16 cellular contexts compared by ENCODE assay signal in genomic region chr13:93289842-93290241, GRCh38.
DNase-seq lines count a peak whose midpoint lies in the region; ATAC-seq, FAIRE-seq and TF ChIP-seq lines count a peak whose summit lies in the region.
"Had no signal": no experiment of that assay in that cellular context is flagged by ENCODE, and none has a peak within 500 bp of the region (broad histone marks: within the 10 kb centered on the region; RNA-seq: fewer than 3 reads in every experiment).

No MANE protein-coding gene starts in this region.

- H3K9me2 ChIP-seq in GM23248 (ENCODE audit: insufficient read depth): no peaks in the 10 kb centered on the region

- H3K4me3 ChIP-seq in A549: no peak overlapping the region
- H3K4me3 ChIP-seq in GM23248: no peak overlapping the region
- H3K4me3 ChIP-seq: MG63, PC-9 had no signal

- H4K20me1 ChIP-seq in GM23248 (ENCODE audit: insufficient read depth): no peaks in the 10 kb centered on the region

- H3K27me3 ChIP-seq in GM23248 (replicated peaks; ENCODE audit: insufficient read depth): no peaks in the 10 kb centered on the region
- H3K27me3 ChIP-seq: MG63 had no signal

- no peak for TF ChIP-seq RAD21 in A549 (conservative IDR thresholded peaks at IDR 0.05 in 1 of 2, IDR thresholded peaks at IDR 0.05 in 1 of 2)

- no peak for DNase-seq in A549 (ENCODE audit: low read depth in 1 of 2, low spot score in 1 of 2)
- DNase-seq in GM23248: peak; percentile 16
- no peak for DNase-seq in RCC 7860 (ENCODE audit: low spot score)
- DNase-seq in kidney tubule cell (ENCODE audit: low spot score): peak; percentile 50
- no peak for DNase-seq in activated CD4-positive, alpha-beta T cell treated with anti-CD3 and anti-CD28 coated beads, Interleukin-2, amount 50 U/mL, for 48 hours
- no peak for DNase-seq in cerebellar nuclear complex (lab: John Stamatoyannopoulos, UW)
- DNase-seq: CD4-positive, alpha-beta T cell; Kasumi-1; MG63; NCI-H1092; NCI-H1436 treated with DMSO at 0.1 percent for 48 hours; NCI-H2081 treated with DMSO at 0.1 percent for 48 hours; NCI-H524; PC-9 had no signal

- CTCF ChIA-PET in A549 (lab: Yijun Ruan, JAX): no interaction called here

- TF ChIP-seq EP300 in A549 (IDR thresholded peaks at IDR 0.05): no peak

- FAIRE-seq in A549 (lab: Jason Lieb, UNC) (no peak), RCC 7860 (lab: Jason Lieb, UNC) (peak; percentile 63)
- FAIRE-seq: HTR-8/SVneo had no signal

- in situ Hi-C loops in GM23248 (cut with MboI): no loop called here

- H2AFZ ChIP-seq in GM23248: no peak overlapping the region
- H2AFZ ChIP-seq: PC-9 had no signal

- H3K27ac ChIP-seq in A549 (no peak overlapping the region), GM23248 (no peak overlapping the region)
- H3K27ac ChIP-seq: PC-9 had no signal

- H3K9me3 ChIP-seq in A549 (no peaks in the 10 kb centered on the region), GM23248 (ENCODE audit: low read depth) (no peaks in the 10 kb centered on the region)
- H3K9me3 ChIP-seq: MG63 had no signal

- H3K36me3 ChIP-seq in GM23248 (ENCODE audit: low read depth): no peaks in the 10 kb centered on the region
- H3K36me3 ChIP-seq: MG63 had no signal

- peaks cover 4% of the 10 kb centered on the region; the same call in 1 of the 2 replicates for H3F3A ChIP-seq in GM23248 (ENCODE audit: insufficient read depth)

- TF ChIP-seq CTCF in A549 (IDR thresholded peaks at IDR 0.05): no peak

- H3K79me2 ChIP-seq in GM23248 (ENCODE audit: insufficient read depth): no peaks in the 10 kb centered on the region

- H3K9ac ChIP-seq in GM23248: no peak overlapping the region

- H3K4me2 ChIP-seq in A549: peak overlapping the region; percentile 31; the same call in 2 of the 3 replicates
- H3K4me2 ChIP-seq in GM23248 (ENCODE audit: unreplicated experiment): no peak overlapping the region
- H3K4me2 ChIP-seq: PC-9 had no signal

- ATAC-seq in A549: no peak
- no peak for ATAC-seq in GM18867 (IDR thresholded peaks at IDR 0.05; ENCODE audit: unreplicated experiment)

- no peak for TF ChIP-seq POLR2A in A549 (IDR thresholded peaks at IDR 0.05; ENCODE audit: low read length)

- POLR2A ChIA-PET in A549 (lab: Yijun Ruan, JAX): no interaction called here

- peaks cover 20% of the 10 kb centered on the region; the same call in 1 of the 3 replicates for H3K4me1 ChIP-seq in A549
- H3K4me1 ChIP-seq in GM23248 (ENCODE audit: insufficient read depth): 0 out of 2 replicates have a peak, but pooled peaks cover 5% of the 10 kb centered on the region

- 15% methylated on average over 1 of the region's 1 CpG for WGBS in A549 (ENCODE audit: missing lambda C conversion rate)
- 64 to 74% methylated on average over 1 of the region's 1 CpG for WGBS in GM23248 (ENCODE audit: low coverage in 1 of 2, low lambda C conversion rate in 2 of 2, missing lambda C conversion rate in 2 of 2), 2 experiments

TF ChIP-seq in A549, 52 proteins besides CTCF, POLR2A, EP300 and RAD21:
- no peak for TF ChIP-seq HDAC2 (IDR thresholded peaks at IDR 0.05)
- no peak for TF ChIP-seq JUN (IDR thresholded peaks at IDR 0.05)
- TF ChIP-seq HES2 (IDR thresholded peaks at IDR 0.05): no peak
- TF ChIP-seq BHLHE40 (IDR thresholded peaks at IDR 0.05; ENCODE audit: low read depth, low read length): no peak
- no peak for TF ChIP-seq NFE2L2 (conservative IDR thresholded peaks at IDR 0.05; ENCODE audit: low read length)
- no peak for TF ChIP-seq GATA3 (IDR thresholded peaks at IDR 0.05; ENCODE audit: borderline replicate concordance)
- no peak for TF ChIP-seq MAFK (IDR thresholded peaks at IDR 0.05; ENCODE audit: partially characterized antibody)
- TF ChIP-seq KDM1A (IDR thresholded peaks at IDR 0.05; ENCODE audit: low read depth): no peak
- no peak for TF ChIP-seq MAX (IDR thresholded peaks at IDR 0.05)
- TF ChIP-seq ZC3H11A (IDR thresholded peaks at IDR 0.05): no peak
- no peak for TF ChIP-seq CBX8 (IDR thresholded peaks at IDR 0.05)
- no peak for TF ChIP-seq KDM5A (IDR thresholded peaks at IDR 0.05)
- TF ChIP-seq BCL3 (IDR thresholded peaks at IDR 0.05): no peak
- no peak for TF ChIP-seq MAZ (IDR thresholded peaks at IDR 0.05; ENCODE audit: borderline replicate concordance, low read depth, low read length)
- TF ChIP-seq FOXS1 (CRISPR knock-in tag; IDR thresholded peaks at IDR 0.05): no peak
- no peak for TF ChIP-seq ATOH8 (CRISPR knock-in tag; IDR thresholded peaks at IDR 0.05; ENCODE audit: low read depth)
- no peak for TF ChIP-seq TP53 (CRISPR knock-in tag; IDR thresholded peaks at IDR 0.05)
- no peak for TF ChIP-seq USF2 (IDR thresholded peaks at IDR 0.05)

Comparison
In these comparisons a context has a peak if more than half of its experiments do, and no peak if none do; other contexts are left out.
1. DNase-seq: peak in GM23248 (single experiment) and kidney tubule cell (single experiment); none in A549 (0 of 2), RCC 7860 (single experiment), activated CD4-positive, alpha-beta T cell treated with anti-CD3 and anti-CD28 coated beads, Interleukin-2, amount 50 U/mL, for 48 hours (0 of 2) and cerebellar nuclear complex (0 of 2).